In genomic region chr19:29318581-29318980, GRCh38 we compare ENCODE assay signal across 13 cellular contexts.
DNase-seq lines count a peak whose midpoint lies in the region; ATAC-seq and TF ChIP-seq lines count a peak whose summit lies in the region.
"Had no signal": no experiment of that assay in that cellular context is flagged by ENCODE, and none has a peak within 500 bp of the region (broad histone marks: within the 10 kb centered on the region; RNA-seq: fewer than 3 reads in every experiment).

No MANE protein-coding gene starts in this region.

- H3K9me3 ChIP-seq in MM.1S (replicated peaks; ENCODE audit: insufficient read depth, low read length), result no peaks in the 10 kb centered on the region
- H3K9me3 ChIP-seq: BLaER1 treated with 17β-estradiol and CSF1 and Interleukin-3, amounts not matched to agents 10 nM and 100 nM; HAP-1 had no signal

- no peaks in the 10 kb centered on the region for H3K9me3 Mint-ChIP-seq in natural killer cell treated with Interleukin-12 subunit alpha and Interleukin-12 subunit beta and Interleukin-15 and Interleukin-18, amount 100 ng/mL, for 72 hours
- no peaks in the 10 kb centered on the region for H3K9me3 Mint-ChIP-seq in natural killer cell
- H3K9me3 Mint-ChIP-seq: CD8-positive, alpha-beta T cell had no signal

- H3K9ac ChIP-seq in MM.1S (ENCODE audit: low read length), result no peak overlapping the region
- H3K9ac ChIP-seq: BLaER1 treated with 17β-estradiol and CSF1 and Interleukin-3, amounts not matched to agents 10 nM and 100 nM; GM23248 had no signal

- H3K4me3 Mint-ChIP-seq in natural killer cell treated with Interleukin-12 subunit alpha and Interleukin-12 subunit beta and Interleukin-15 and Interleukin-18, amount 100 ng/mL, for 72 hours, result no peak overlapping the region
- H3K4me3 Mint-ChIP-seq in natural killer cell, result no peak overlapping the region
- H3K4me3 Mint-ChIP-seq: B cell; CD8-positive, alpha-beta T cell had no signal

- intact Hi-C loops in natural killer cell (cut with micrococcal nuclease), result no loop called here

- H3K27ac ChIP-seq in temporal lobe (ENCODE audit: low read depth, low read length), result peak overlapping the region; percentile 15
- H3K27ac ChIP-seq in MM.1S (ENCODE audit: low read length), result no peak overlapping the region
- H3K27ac ChIP-seq: BLaER1 treated with 17β-estradiol and CSF1 and Interleukin-3, amounts not matched to agents 10 nM and 100 nM; GM23248 had no signal

- H3K27ac Mint-ChIP-seq in natural killer cell treated with Interleukin-12 subunit alpha and Interleukin-12 subunit beta and Interleukin-15 and Interleukin-18, amount 100 ng/mL, for 72 hours, result no peak overlapping the region
- no peak overlapping the region for H3K27ac Mint-ChIP-seq in natural killer cell
- H3K27ac Mint-ChIP-seq: B cell; CD8-positive, alpha-beta T cell had no signal

- no peaks in the 10 kb centered on the region for H3K36me3 Mint-ChIP-seq in natural killer cell treated with Interleukin-12 subunit alpha and Interleukin-12 subunit beta and Interleukin-15 and Interleukin-18, amount 100 ng/mL, for 72 hours
- no peaks in the 10 kb centered on the region for H3K36me3 Mint-ChIP-seq in natural killer cell
- H3K36me3 Mint-ChIP-seq: CD8-positive, alpha-beta T cell had no signal

- H3K4me1 Mint-ChIP-seq in natural killer cell treated with Interleukin-12 subunit alpha and Interleukin-12 subunit beta and Interleukin-15 and Interleukin-18, amount 100 ng/mL, for 72 hours (ENCODE audit: low read depth in 2 of 2), result no peaks in the 10 kb centered on the region
- H3K4me1 Mint-ChIP-seq in natural killer cell, result no peaks in the 10 kb centered on the region
- H3K4me1 Mint-ChIP-seq: B cell had no signal

- peak; percentile 15 for DNase-seq in natural killer cell treated with Interleukin-12 subunit alpha and Interleukin-12 subunit beta and Interleukin-15 and Interleukin-18, amount 100 ng/mL, for 72 hours (ENCODE audit: low spot score)
- DNase-seq in natural killer cell, result no peak
- DNase-seq in cerebellum (ENCODE audit: low spot score), result peak; percentile 81
- no peak for DNase-seq in NCI-H2107 treated with DMSO at 0.1 percent for 48 hours (lab: John Stamatoyannopoulos, UW; ENCODE audit: unreplicated experiment)
- DNase-seq in MM.1S, result no peak
- DNase-seq: Calu3; CD8-positive, alpha-beta T cell; GDM1; GM23248 had no signal

- H3K4me2 ChIP-seq in MM.1S (ENCODE audit: low read depth, low read length), result no peak overlapping the region
- H3K4me2 ChIP-seq: BLaER1 treated with 17β-estradiol and CSF1 and Interleukin-3, amounts not matched to agents 10 nM and 100 nM had no signal

- TF ChIP-seq CTCF in natural killer cell (IDR thresholded peaks at IDR 0.05) (no peak), MM.1S (IDR thresholded peaks at IDR 0.05; ENCODE audit: low read length) (no peak)

- no peak overlapping the region for H2AFZ ChIP-seq in MM.1S (ENCODE audit: low read length)
- H2AFZ ChIP-seq: GM23248 had no signal

- ATAC-seq in natural killer cell treated with Interleukin-12 subunit alpha and Interleukin-12 subunit beta and Interleukin-15 and Interleukin-18, amount 100 ng/mL, for 72 hours, result no peak
- ATAC-seq in natural killer cell, result no peak
- ATAC-seq: CD8-positive, alpha-beta T cell had no signal

- H3K27me3 ChIP-seq in MM.1S (replicated peaks; ENCODE audit: insufficient read depth, low read length), result peaks cover 35% of the 10 kb centered on the region
- H3K27me3 ChIP-seq: BLaER1 treated with 17β-estradiol and CSF1 and Interleukin-3, amounts not matched to agents 10 nM and 100 nM had no signal

- no peak overlapping the region for H3K4me3 ChIP-seq in MM.1S (ENCODE audit: low read length)
- H3K4me3 ChIP-seq: BLaER1 treated with 17β-estradiol and CSF1 and Interleukin-3, amounts not matched to agents 10 nM and 100 nM; GM23248; HAP-1 had no signal

- no peaks in the 10 kb centered on the region for H3K4me1 ChIP-seq in MM.1S (ENCODE audit: low read length)
- H3K4me1 ChIP-seq: BLaER1 treated with 17β-estradiol and CSF1 and Interleukin-3, amounts not matched to agents 10 nM and 100 nM; HAP-1 had no signal

- no peaks in the 10 kb centered on the region for H3K79me2 ChIP-seq in MM.1S (ENCODE audit: low read length)

- peaks cover 16 to 22% of the 10 kb centered on the region in 2 donors for H3K27me3 Mint-ChIP-seq in natural killer cell treated with Interleukin-12 subunit alpha and Interleukin-12 subunit beta and Interleukin-15 and Interleukin-18, amount 100 ng/mL, for 72 hours
- peaks cover 18 to 29% of the 10 kb centered on the region in 2 donors for H3K27me3 Mint-ChIP-seq in natural killer cell (ENCODE audit: low read depth in 2 of 2)

- no peaks in the 10 kb centered on the region for H3K36me3 ChIP-seq in MM.1S (replicated peaks; ENCODE audit: insufficient read depth, low read length)
- H3K36me3 ChIP-seq: BLaER1 treated with 17β-estradiol and CSF1 and Interleukin-3, amounts not matched to agents 10 nM and 100 nM; HAP-1 had no signal

- no peaks in the 10 kb centered on the region for H4K20me1 ChIP-seq in MM.1S (ENCODE audit: insufficient read depth, low read length)
- H4K20me1 ChIP-seq: BLaER1 treated with 17β-estradiol and CSF1 and Interleukin-3, amounts not matched to agents 10 nM and 100 nM had no signal

- no peaks in the 10 kb centered on the region for H3F3A ChIP-seq in MM.1S (ENCODE audit: insufficient read depth, low read length)

- no peaks in the 10 kb centered on the region for H3K9me2 ChIP-seq in MM.1S (replicated peaks; ENCODE audit: insufficient read depth, low read length)

Comparison
In these comparisons a context has a peak if more than half of its experiments do, and no peak if none do; other contexts are left out.
1. DNase-seq: peak in natural killer cell treated with Interleukin-12 subunit alpha and Interleukin-12 subunit beta and Interleukin-15 and Interleukin-18, amount 100 ng/mL, for 72 hours (single experiment) and cerebellum (single experiment); none in natural killer cell (single experiment), NCI-H2107 treated with DMSO at 0.1 percent for 48 hours (single experiment) and MM.1S (single experiment).